ENCODE assay signal across 15 cellular contexts in genomic region chr11:79067355-79067685, GRCh38.
A peak's percentile ranks its signal among the peaks of the same experiment; 100 is the strongest.
DNase-seq lines count a peak whose midpoint lies in the region; ATAC-seq, FAIRE-seq and TF ChIP-seq lines count a peak whose summit lies in the region.
"Had no signal": no experiment of that assay in that cellular context is flagged by ENCODE, and none has a peak within 500 bp of the region (broad histone marks: within the 10 kb centered on the region; RNA-seq: fewer than 3 reads in every experiment).

No MANE protein-coding gene starts in this region.

- dilution Hi-C loops in endothelial cell of umbilical vein (cut with MboI; ENCODE audit: extremely low pct_ligation_motif_present, low sequenced_read_pairs), result no loop called here

- TF ChIP-seq CTCF in endothelial cell of umbilical vein (IDR thresholded peaks at IDR 0.05; ENCODE audit: extremely low read depth in 1 of 2, insufficient read depth in 1 of 2, low read depth in 1 of 2, low read length in 2 of 2) (no peak), nephron (IDR thresholded peaks at IDR 0.05; ENCODE audit: unreplicated experiment in 3 of 3) (no peak), type B pancreatic cell (conservative IDR thresholded peaks at IDR 0.05) (no peak)

- H3K4me1 Mint-ChIP-seq in nephron (peaks cover 37% of the 10 kb centered on the region), type B pancreatic cell (ENCODE audit: unreplicated experiment) (peaks cover 56% of the 10 kb centered on the region)

- H3K36me3 Mint-ChIP-seq in nephron (ENCODE audit: low read depth) (peaks cover 17% of the 10 kb centered on the region), type B pancreatic cell (peaks cover 14% of the 10 kb centered on the region)
- H3K36me3 Mint-ChIP-seq: CD4-positive, alpha-beta memory T cell had no signal

- H3K9me3 Mint-ChIP-seq in nephron (no peaks in the 10 kb centered on the region), type B pancreatic cell (no peaks in the 10 kb centered on the region)
- H3K9me3 Mint-ChIP-seq: CD4-positive, alpha-beta memory T cell had no signal

- peak overlapping the region; percentile 28 for H2AFZ ChIP-seq in endothelial cell of umbilical vein (ENCODE audit: low read depth, low read length)

- H3K27ac Mint-ChIP-seq in nephron (peak overlapping the region; percentile 3 to 31 (median 4)), type B pancreatic cell (peak overlapping the region; percentile 22)
- H3K27ac Mint-ChIP-seq: CD4-positive, alpha-beta memory T cell had no signal

- no peaks in the 10 kb centered on the region for H3K79me2 ChIP-seq in endothelial cell of umbilical vein (ENCODE audit: control insufficient read depth, insufficient read depth, low read length)

- no peaks in the 10 kb centered on the region for H3K9me1 ChIP-seq in endothelial cell of umbilical vein (replicated peaks; ENCODE audit: control insufficient read depth, extremely low read depth, insufficient read depth, low read length)

- H3K27me3 Mint-ChIP-seq in nephron (ENCODE audit: low read depth), result peaks cover 6% of the 10 kb centered on the region
- H3K27me3 Mint-ChIP-seq in type B pancreatic cell, result no peaks in the 10 kb centered on the region

- no peak for DNase-seq in endothelial cell of umbilical vein (ENCODE audit: low read depth, low spot score)
- no peak for DNase-seq in type B pancreatic cell (ENCODE audit: extremely low spot score, unreplicated experiment)
- no peak for DNase-seq in stimulated activated naive CD8-positive, alpha-beta T cell treated with anti-CD3 and anti-CD28 coated beads, Interleukin-15, Interleukin-2, amounts not matched to agents 100 U/mL and 50 U/mL, for 24 hours
- no peak for DNase-seq in NCI-H2227 treated with DMSO at 0.1 percent for 48 hours (lab: John Stamatoyannopoulos, UW)
- DNase-seq: ACHN; CD4-positive, alpha-beta memory T cell; IMR-90; Kasumi-1; NCI-H1105 treated with DMSO at 0.1 percent for 48 hours; NCI-H187; NCI-H446 treated with DMSO at 0.1 percent for 48 hours had no signal

- no peak overlapping the region for H3K27ac ChIP-seq in endothelial cell of umbilical vein (ENCODE audit: insufficient read depth, low read depth, low read length)

- no peaks in the 10 kb centered on the region for H4K20me1 ChIP-seq in endothelial cell of umbilical vein (replicated peaks; ENCODE audit: control insufficient read depth, extremely low read depth, insufficient read depth, low read length)

- H3K27me3 ChIP-seq in endothelial cell of umbilical vein (ENCODE audit: control insufficient read depth in 2 of 2, insufficient read depth in 2 of 2, low read length in 2 of 2), result peaks cover 0 to 4% of the 10 kb centered on the region in 2 experiments

- intact Hi-C loops in endothelial cell of umbilical vein (cut with micrococcal nuclease), result no loop called here

- TF ChIP-seq POLR2A in endothelial cell of umbilical vein (IDR thresholded peaks at IDR 0.05; ENCODE audit: low read depth, low read length), result no peak

- no peak overlapping the region for H3K4me2 ChIP-seq in endothelial cell of umbilical vein (ENCODE audit: insufficient read depth, low read length)

- no peak overlapping the region for H3K4me3 ChIP-seq in endothelial cell of umbilical vein (replicated peaks in 1 of 3; ENCODE audit: insufficient read depth in 1 of 3, low read depth in 1 of 3, low read length in 3 of 3)

- BruUV-seq in endothelial cell of umbilical vein (replicated peaks; lab: Mats Ljungman, UMichigan), result no TSS peak

- FAIRE-seq in endothelial cell of umbilical vein (lab: Jason Lieb, UNC), result no peak
- FAIRE-seq: D721Med had no signal

- peak overlapping the region; percentile 19 to 49 (median 23) for H3K4me3 Mint-ChIP-seq in nephron
- peak overlapping the region; percentile 32 for H3K4me3 Mint-ChIP-seq in type B pancreatic cell
- H3K4me3 Mint-ChIP-seq: CD4-positive, alpha-beta memory T cell had no signal

- H3K9me3 ChIP-seq in endothelial cell of umbilical vein (replicated peaks; ENCODE audit: control insufficient read depth, insufficient read depth, low read length), result no peaks in the 10 kb centered on the region

- H3K36me3 ChIP-seq in endothelial cell of umbilical vein (ENCODE audit: control insufficient read depth in 2 of 2, extremely low read depth in 1 of 2, insufficient read depth in 2 of 2, low read length in 2 of 2), result no peaks in the 10 kb centered on the region

- no peak overlapping the region for H3K9ac ChIP-seq in endothelial cell of umbilical vein (replicated peaks; ENCODE audit: extremely low read depth, insufficient read depth, low read length)

- POLR2A ChIA-PET in endothelial cell of umbilical vein (lab: Charles Lee), result no interaction called here

- no peaks in the 10 kb centered on the region for H3K4me1 ChIP-seq in endothelial cell of umbilical vein (ENCODE audit: control insufficient read depth, extremely low read depth, insufficient read depth, low read length)

- ATAC-seq in SK-N-SH treated with all-trans-retinoic acid at 6 μM for 48 hours (peak; percentile 23; the same call in 1 of the 3 replicates), HG03342 (IDR thresholded peaks at IDR 0.05; ENCODE audit: unreplicated experiment) (no peak)
- ATAC-seq in stimulated activated naive CD8-positive, alpha-beta T cell treated with anti-CD3 and anti-CD28 coated beads, Interleukin-15, Interleukin-2, amounts not matched to agents 100 U/mL and 50 U/mL, for 24 hours, result no peak

- CTCF ChIA-PET in endothelial cell of umbilical vein (lab: Charles Lee), result interaction anchor here (1.4 to 1.5 kb wide), 2 partner anchors 20 to 422 kb away, joined by 3 to 4 read pairs; no protein-coding TSS in a partner anchor

TF ChIP-seq in SK-N-SH treated with all-trans-retinoic acid at 6 μM for 48 hours, 23 proteins besides CTCF, POLR2A, EP300 and RAD21 (continues in another document):
- TF ChIP-seq ISL1 (CRISPR knock-in tag; IDR thresholded peaks at IDR 0.05) (no peak), CSDC2 (CRISPR knock-in tag; IDR thresholded peaks at IDR 0.05) (no peak), ZNF70 (CRISPR knock-in tag; IDR thresholded peaks at IDR 0.05) (no peak), ARNTL (CRISPR knock-in tag; IDR thresholded peaks at IDR 0.05; ENCODE audit: borderline replicate concordance, low read depth) (no peak), ZFP30 (CRISPR knock-in tag; IDR thresholded peaks at IDR 0.05) (no peak), SNAI2 (CRISPR knock-in tag; IDR thresholded peaks at IDR 0.05) (no peak), ZC3H10 (CRISPR knock-in tag; IDR thresholded peaks at IDR 0.05) (no peak), OSR1 (CRISPR knock-in tag; IDR thresholded peaks at IDR 0.05) (no peak)
- TF ChIP-seq, protein P1, sequence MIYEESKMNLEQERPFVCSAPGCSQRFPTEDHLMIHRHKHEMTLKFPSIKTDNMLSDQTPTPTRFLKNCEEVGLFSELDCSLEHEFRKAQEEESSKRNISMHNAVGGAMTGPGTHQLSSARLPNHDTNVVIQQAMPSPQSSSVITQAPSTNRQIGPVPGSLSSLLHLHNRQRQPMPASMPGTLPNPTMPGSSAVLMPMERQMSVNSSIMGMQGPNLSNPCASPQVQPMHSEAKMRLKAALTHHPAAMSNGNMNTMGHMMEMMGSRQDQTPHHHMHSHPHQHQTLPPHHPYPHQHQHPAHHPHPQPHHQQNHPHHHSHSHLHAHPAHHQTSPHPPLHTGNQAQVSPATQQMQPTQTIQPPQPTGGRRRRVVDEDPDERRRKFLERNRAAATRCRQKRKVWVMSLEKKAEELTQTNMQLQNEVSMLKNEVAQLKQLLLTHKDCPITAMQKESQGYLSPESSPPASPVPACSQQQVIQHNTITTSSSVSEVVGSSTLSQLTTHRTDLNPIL (CRISPR knock-in tag; IDR thresholded peaks at IDR 0.05; ENCODE audit: low read depth), result no peak

TF ChIP-seq in endothelial cell of umbilical vein, 7 proteins besides CTCF, POLR2A, EP300 and RAD21:
- TF ChIP-seq MAX (IDR thresholded peaks at IDR 0.05; ENCODE audit: insufficient read depth, insufficient read length) (no peak), JUN (IDR thresholded peaks at IDR 0.05; ENCODE audit: borderline replicate concordance, insufficient read depth, insufficient read length, low read depth) (no peak), EZH2 (IDR thresholded peaks at IDR 0.05; ENCODE audit: borderline replicate concordance, low read depth, low read length, severe bottlenecking) (no peak), GATA2 (IDR thresholded peaks at IDR 0.05; ENCODE audit: insufficient read depth, insufficient read length, low read depth, low read length) (no peak), FOS (IDR thresholded peaks at IDR 0.05; ENCODE audit: borderline replicate concordance, insufficient read depth, low read length) (no peak), POLR2AphosphoS5 (IDR thresholded peaks at IDR 0.05; ENCODE audit: insufficient read depth, low read depth, low read length) (no peak), MYC (IDR thresholded peaks at IDR 0.05; ENCODE audit: low read depth, low read length) (no peak)
TF ChIP-seq in endothelial cell of umbilical vein: peak in this region for 0.
